In the genomic region with DNA sequence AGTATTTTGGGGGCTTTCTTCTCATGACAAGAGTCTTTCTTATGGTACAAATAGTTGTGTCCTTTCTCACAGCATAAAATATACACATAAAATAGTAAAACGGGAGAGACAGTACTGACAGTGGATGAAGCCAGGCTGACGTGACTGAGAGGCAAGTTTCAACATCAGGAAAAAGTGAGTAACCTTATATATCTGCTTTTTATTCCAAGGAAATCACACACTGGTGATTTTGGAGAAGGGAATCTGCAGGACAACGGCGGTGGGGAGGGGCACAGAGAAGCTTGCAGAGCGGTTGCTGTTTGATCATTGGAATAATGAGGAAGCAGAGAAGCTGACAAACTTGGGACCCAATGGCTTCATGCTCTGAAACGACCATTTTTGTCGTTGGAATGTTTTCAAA, we compare ENCODE assay signal across 18 cellular contexts.
DNase-seq lines count a peak whose midpoint lies in the region; ATAC-seq and TF ChIP-seq lines count a peak whose summit lies in the region.
"Had no signal": no experiment of that assay in that cellular context is flagged by ENCODE, and none has a peak within 500 bp of the region (broad histone marks: within the 10 kb centered on the region; RNA-seq: fewer than 3 reads in every experiment).

No MANE protein-coding gene starts in this region.

- no peak overlapping the region for H3K18ac ChIP-seq in IMR-90 (ENCODE audit: low read depth, low read length)

- H2BK120ac ChIP-seq in IMR-90 (ENCODE audit: low read depth, low read length): no peak overlapping the region

- no peaks in the 10 kb centered on the region for H3K36me3 ChIP-seq in IMR-90 (ENCODE audit: control insufficient read depth, insufficient read depth, low read length)
- no peaks in the 10 kb centered on the region for H3K36me3 ChIP-seq in sigmoid colon
- no peaks in the 10 kb centered on the region for H3K36me3 ChIP-seq in CD4-positive, alpha-beta memory T cell (ENCODE audit: insufficient read depth, low read length)

- H4K8ac ChIP-seq in IMR-90 (ENCODE audit: low read depth in 2 of 2, low read length in 2 of 2): no peak overlapping the region

- no peaks in the 10 kb centered on the region for H3K36me3 Mint-ChIP-seq in CD4-positive, alpha-beta memory T cell

- H3K27ac Mint-ChIP-seq in CD4-positive, alpha-beta memory T cell: no peak overlapping the region

- no peak overlapping the region for H3K23ac ChIP-seq in IMR-90 (ENCODE audit: low read depth, low read length)

- BruUV-seq in IMR-90 (replicated peaks; lab: Mats Ljungman, UMichigan): no TSS peak

- no peaks in the 10 kb centered on the region for H4K20me1 ChIP-seq in IMR-90 (ENCODE audit: insufficient read depth, low read length)

- no peak for TF ChIP-seq RAD21 in IMR-90 (IDR thresholded peaks at IDR 0.05; ENCODE audit: low read length)

- peaks cover 4% of the 10 kb centered on the region for H3K9me3 ChIP-seq in IMR-90 (ENCODE audit: control insufficient read depth, insufficient read depth, low read length)
- H3K9me3 ChIP-seq in sigmoid colon: no peaks in the 10 kb centered on the region
- no peaks in the 10 kb centered on the region for H3K9me3 ChIP-seq in CD4-positive, alpha-beta memory T cell (ENCODE audit: control insufficient read depth in 1 of 2, low read length in 2 of 2)

- H3K4me3 ChIP-seq in IMR-90 (ENCODE audit: insufficient read depth, low read depth, low read length): no peak overlapping the region
- no peak overlapping the region for H3K4me3 ChIP-seq in fibroblast of mammary gland (ENCODE audit: control insufficient read depth, low read depth, low read length)
- no peak overlapping the region for H3K4me3 ChIP-seq in sigmoid colon
- no peak overlapping the region for H3K4me3 ChIP-seq in CD4-positive, alpha-beta memory T cell (ENCODE audit: low read length in 2 of 2)
- H3K4me3 ChIP-seq: GM12878 had no signal

- TF ChIP-seq CTCF in IMR-90 (conservative IDR thresholded peaks at IDR 0.05; ENCODE audit: low read depth, low read length): no peak
- TF ChIP-seq CTCF in fibroblast of mammary gland (conservative IDR thresholded peaks at IDR 0.05; ENCODE audit: control insufficient read depth, insufficient read depth, low read depth, low read length): no peak
- no peak for TF ChIP-seq CTCF in sigmoid colon (IDR thresholded peaks at IDR 0.05)

- H3K4me1 ChIP-seq in IMR-90 (ENCODE audit: control insufficient read depth, insufficient read depth, low read length) (no peaks in the 10 kb centered on the region; the same call in 1 of the 2 replicates), sigmoid colon (peaks cover 2 to 12% (median 6%) of the 10 kb centered on the region in 4 donors)
- H3K4me1 ChIP-seq in CD4-positive, alpha-beta memory T cell (ENCODE audit: insufficient read depth, low read length): no peaks in the 10 kb centered on the region

- CTCF ChIA-PET in IMR-90 (lab: Yijun Ruan, JAX): no interaction called here
- CTCF ChIA-PET in CD4-positive, alpha-beta memory T cell (lab: Charles Lee; ENCODE audit: partially characterized antibody): no interaction called here

- H3K56ac ChIP-seq in IMR-90 (ENCODE audit: extremely low read depth, insufficient read depth, low read length): no peak overlapping the region

- H2BK15ac ChIP-seq in IMR-90 (ENCODE audit: low read depth, low read length): no peak overlapping the region

- H3K14ac ChIP-seq in IMR-90 (replicated peaks; ENCODE audit: low read depth, low read length): no peak overlapping the region

- no peak overlapping the region for H2AK5ac ChIP-seq in IMR-90 (ENCODE audit: low read depth, low read length)

- peaks cover 2 to 7% (median 2%) of the 10 kb centered on the region in 4 donors for H3K4me1 Mint-ChIP-seq in CD4-positive, alpha-beta memory T cell

- no peak overlapping the region for H3K27ac ChIP-seq in IMR-90 (ENCODE audit: insufficient read depth, low read length)
- H3K27ac ChIP-seq in sigmoid colon: no peak overlapping the region
- H3K27ac ChIP-seq in CD4-positive, alpha-beta memory T cell (ENCODE audit: low read depth, low read length): no peak overlapping the region
- H3K27ac ChIP-seq: 22Rv1 had no signal

- no peak for TF ChIP-seq EP300 in sigmoid colon (IDR thresholded peaks at IDR 0.05)

- H3K4me2 ChIP-seq in IMR-90 (ENCODE audit: low read depth, low read length): peak overlapping the region; percentile 7; the same call in 1 of the 2 replicates

- TF ChIP-seq POLR2A in IMR-90 (IDR thresholded peaks at IDR 0.05; ENCODE audit: low read depth, low read length) (no peak), sigmoid colon (IDR thresholded peaks at IDR 0.05) (no peak)

- dilution Hi-C loops in IMR-90 (cut with HindIII; ENCODE audit: low sequenced_read_pairs, unreplicated experiment): no loop called here

- H2AK9ac ChIP-seq in IMR-90 (replicated peaks; ENCODE audit: low read depth, low read length, poor library complexity): no peak overlapping the region

- H2AFZ ChIP-seq in IMR-90 (replicated peaks; ENCODE audit: low read length, poor library complexity): no peak overlapping the region

- in situ Hi-C loops in IMR-90 (cut with MboI; ENCODE audit: low sequenced_read_pairs): no loop called here

- no peak overlapping the region for H3K9ac ChIP-seq in IMR-90 (ENCODE audit: low read depth, low read length)

- no peak overlapping the region for H3K4me3 Mint-ChIP-seq in CD4-positive, alpha-beta memory T cell

- no peak overlapping the region for H4K91ac ChIP-seq in IMR-90 (ENCODE audit: insufficient read depth, low read depth, low read length)

- H3K4ac ChIP-seq in IMR-90 (ENCODE audit: low read depth, low read length): no peak overlapping the region

- peak; percentile 48 for DNase-seq in AG08395 (ENCODE audit: low spot score)
- peak; percentile 22 for DNase-seq in IMR-90
- peak; percentile 52 for DNase-seq in fibroblast of mammary gland (ENCODE audit: low read depth)
- peak; percentile 45 for DNase-seq in sigmoid colon
- DNase-seq in cerebellum (ENCODE audit: low spot score): no peak
- no peak for DNase-seq in CD4-positive, alpha-beta memory T cell
- no peak for DNase-seq in NCI-H1048 (lab: John Stamatoyannopoulos, UW)
- DNase-seq: C1 segment of cervical spinal cord, DMS153, KG1, NCI-H1092 treated with DMSO at 0.1 percent for 48 hours, NCI-H1694 treated with DMSO at 0.1 percent for 48 hours, NCI-H446 treated with DMSO at 0.1 percent for 48 hours, NCI-H748 treated with DMSO at 0.1 percent for 48 hours, Right ventricle myocardium superior had no signal

- ATAC-seq in IMR-90 (ENCODE audit: low read depth) (peak; percentile 40; the same call in 1 of the 2 replicates), GM19328 (IDR thresholded peaks at IDR 0.05; ENCODE audit: unreplicated experiment) (no peak)
- ATAC-seq: GM12878 had no signal

- no peak overlapping the region for H2BK20ac ChIP-seq in IMR-90 (ENCODE audit: low read depth, low read length)

- WGBS in IMR-90 (ENCODE audit: extremely low coverage in 2 of 2, insufficient read length in 1 of 2), 2 experiments: 70% methylated on average over 3 of the region's 7 CpGs; no CpG with 5 or more reads in 1 of the 2 experiments
- 43 to 58% methylated on average over 7 of the region's 7 CpGs for WGBS in sigmoid colon, 2 donors

- H3K27me3 ChIP-seq in IMR-90 (ENCODE audit: control insufficient read depth, insufficient read depth, low read length) (peaks cover 44% of the 10 kb centered on the region), sigmoid colon (no peaks in the 10 kb centered on the region)
- H3K27me3 ChIP-seq in CD4-positive, alpha-beta memory T cell (ENCODE audit: insufficient read depth, low read length): no peaks in the 10 kb centered on the region

- peaks cover 19 to 35% of the 10 kb centered on the region in 2 donors for H3K27me3 Mint-ChIP-seq in CD4-positive, alpha-beta memory T cell

- no peaks in the 10 kb centered on the region for H3K9me1 ChIP-seq in IMR-90 (ENCODE audit: insufficient read depth, low read length)

- POLR2A ChIA-PET in IMR-90 (lab: Charles Lee; ENCODE audit: unreplicated experiment): no interaction called here
- POLR2A ChIA-PET in CD4-positive, alpha-beta memory T cell (lab: Charles Lee; ENCODE audit: partially characterized antibody): no interaction called here

- no peaks in the 10 kb centered on the region for H3K79me1 ChIP-seq in IMR-90 (ENCODE audit: low read depth in 1 of 2, low read length in 2 of 2)

- intact Hi-C loops in IMR-90 (cut with micrococcal nuclease): no loop called here
- intact Hi-C loops in sigmoid colon (cut with DNase I): no loop called here
- intact Hi-C loops in CD4-positive, alpha-beta memory T cell (cut with micrococcal nuclease): no loop called here

- H4K5ac ChIP-seq in IMR-90 (ENCODE audit: low read depth, low read length): no peak overlapping the region

- H2BK5ac ChIP-seq in IMR-90 (ENCODE audit: low read depth, low read length, poor library complexity, severe bottlenecking): no peak overlapping the region

- H3K9me3 Mint-ChIP-seq in CD4-positive, alpha-beta memory T cell: peaks cover 0 to 2% (median 0%) of the 10 kb centered on the region in 8 donors

TF ChIP-seq in IMR-90, 13 proteins besides CTCF, POLR2A, EP300 and RAD21 (continues in another document):
- TF ChIP-seq SMC3 (IDR thresholded peaks at IDR 0.05; ENCODE audit: low read depth, low read length) (no peak), NFE2L2 (IDR thresholded peaks at IDR 0.05; ENCODE audit: low read depth, low read length) (no peak), MAFK (IDR thresholded peaks at IDR 0.05; ENCODE audit: low read depth, low read length) (no peak), RCOR1 (IDR thresholded peaks at IDR 0.05; ENCODE audit: insufficient replicate concordance, low read length) (no peak), FOS (IDR thresholded peaks at IDR 0.05; ENCODE audit: low read depth, low read length) (no peak), BHLHE40 (IDR thresholded peaks at IDR 0.05; ENCODE audit: low read depth, low read length) (no peak), MAZ (IDR thresholded peaks at IDR 0.05; ENCODE audit: borderline replicate concordance, low read depth, low read length) (no peak), CHD1 (IDR thresholded peaks at IDR 0.05; ENCODE audit: low read depth, low read length) (no peak), RFX5 (IDR thresholded peaks at IDR 0.05; ENCODE audit: low read depth, low read length) (no peak), MXI1 (IDR thresholded peaks at IDR 0.05; ENCODE audit: borderline replicate concordance, low read depth, low read length) (no peak)
- TF ChIP-seq, protein P1, sequence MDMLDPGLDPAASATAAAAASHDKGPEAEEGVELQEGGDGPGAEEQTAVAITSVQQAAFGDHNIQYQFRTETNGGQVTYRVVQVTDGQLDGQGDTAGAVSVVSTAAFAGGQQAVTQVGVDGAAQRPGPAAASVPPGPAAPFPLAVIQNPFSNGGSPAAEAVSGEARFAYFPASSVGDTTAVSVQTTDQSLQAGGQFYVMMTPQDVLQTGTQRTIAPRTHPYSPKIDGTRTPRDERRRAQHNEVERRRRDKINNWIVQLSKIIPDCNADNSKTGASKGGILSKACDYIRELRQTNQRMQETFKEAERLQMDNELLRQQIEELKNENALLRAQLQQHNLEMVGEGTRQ (IDR thresholded peaks at IDR 0.05; ENCODE audit: low read depth, low read length): no peak

Comparison
In these comparisons a context has a peak if more than half of its experiments do, and no peak if none do; other contexts are left out.
1. DNase-seq: peak in AG08395 (single experiment), IMR-90 (single experiment), fibroblast of mammary gland (single experiment) and sigmoid colon (single experiment); none in cerebellum (single experiment), CD4-positive, alpha-beta memory T cell (0 of 5) and NCI-H1048 (single experiment).